8 cellular contexts compared by ENCODE assay signal in the genomic region with DNA sequence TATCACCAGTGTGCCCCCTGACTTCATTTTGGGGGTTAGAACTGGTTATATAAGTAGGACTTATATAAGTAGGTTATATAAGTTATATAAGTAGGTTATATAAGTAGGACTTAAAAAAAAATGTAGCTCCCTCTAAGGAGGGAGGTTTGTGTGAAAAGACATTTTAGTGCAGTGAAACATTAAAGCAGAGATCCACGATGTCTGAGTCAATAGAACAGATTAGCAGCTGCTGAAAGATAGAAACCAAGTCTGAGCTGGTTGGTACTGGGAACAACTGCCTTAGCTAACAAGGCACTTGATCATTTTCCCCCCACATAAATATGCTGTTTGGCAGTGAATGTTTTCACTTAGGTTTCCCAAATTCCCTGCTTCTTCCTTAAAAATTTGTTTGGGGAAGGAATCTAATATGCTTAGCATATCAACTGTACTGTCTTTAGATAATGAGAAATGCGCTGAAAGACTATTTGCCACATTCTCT. TPM values are rescaled to one million over a fixed set of nuclear protein-coding genes. Genes with fewer than 3 reads are reported as not detected.
A peak's percentile ranks its signal among the peaks of the same experiment; 100 is the strongest.
DNase-seq lines count a peak whose midpoint lies in the region; ATAC-seq and TF ChIP-seq lines count a peak whose summit lies in the region.

No MANE protein-coding gene starts in this region.

- DNase-seq in NCI-H82 (lab: John Stamatoyannopoulos, UW): peak; percentile 15
- DNase-seq in NCI-H82 treated with DMSO at 0.1 percent for 48 hours (lab: John Stamatoyannopoulos, UW; ENCODE audit: unreplicated experiment): no peak
- DNase-seq in RKO (ENCODE audit: low spot score): peak; percentile 74
- peak; percentile 58 for DNase-seq in epithelial cell of esophagus (ENCODE audit: low read depth)
- no peak for DNase-seq in progenitor cell of endocrine pancreas (ENCODE audit: low spot score, unreplicated experiment)
- no peak for DNase-seq in ecto neural progenitor cell (ENCODE audit: low spot score)

- peaks cover 11% of the 10 kb centered on the region for H3K27me3 Mint-ChIP-seq in progenitor cell of endocrine pancreas

- peaks cover 28% of the 10 kb centered on the region for H3K4me1 Mint-ChIP-seq in progenitor cell of endocrine pancreas (ENCODE audit: low read depth)

- peak overlapping the region; percentile 99 for H3K4me3 Mint-ChIP-seq in progenitor cell of endocrine pancreas (ENCODE audit: low read depth)

- ATAC-seq in GM18861 (IDR thresholded peaks at IDR 0.05; ENCODE audit: unreplicated experiment) (no peak), GM21737 (IDR thresholded peaks at IDR 0.05; ENCODE audit: unreplicated experiment) (no peak)

- no peaks in the 10 kb centered on the region for H3K9me3 Mint-ChIP-seq in progenitor cell of endocrine pancreas (ENCODE audit: low read depth)

- peak overlapping the region; percentile 97 for H3K27ac Mint-ChIP-seq in progenitor cell of endocrine pancreas

- H3K4me3 ChIP-seq in epithelial cell of esophagus (ENCODE audit: low read length): peak overlapping the region; percentile 85

- TF ChIP-seq CTCF in epithelial cell of esophagus (IDR thresholded peaks at IDR 0.05; ENCODE audit: insufficient read depth, low read depth, low read length, missing control alignments): no peak
- TF ChIP-seq CTCF in progenitor cell of endocrine pancreas (IDR thresholded peaks at IDR 0.05; ENCODE audit: unreplicated experiment): no peak

- H3K36me3 Mint-ChIP-seq in progenitor cell of endocrine pancreas (ENCODE audit: insufficient read depth): peaks cover 16% of the 10 kb centered on the region

RNA-seq across cellular contexts. Expression of gene RPS12, which starts 2.1 kb away (rescaled TPM):
- total RNA-seq in progenitor cell of endocrine pancreas: 986 and 1,038 TPM in 2 replicates

RNA-seq across cellular contexts. Expression of gene SLC18B1, which starts 13.9 kb away (rescaled TPM):
- total RNA-seq in progenitor cell of endocrine pancreas: 19.1 and 19.5 TPM in 2 replicates

RNA-seq across cellular contexts. Expression of gene VNN2, which starts 54.6 kb away (rescaled TPM):
- total RNA-seq in progenitor cell of endocrine pancreas: not detected in 2 replicates

Comparison
In these comparisons a context has a peak if more than half of its experiments do, and no peak if none do; other contexts are left out.
1. DNase-seq: peak in NCI-H82 (single experiment), RKO (single experiment) and epithelial cell of esophagus (single experiment); none in NCI-H82 treated with DMSO at 0.1 percent for 48 hours (single experiment), progenitor cell of endocrine pancreas (single experiment) and ecto neural progenitor cell (single experiment).